ENCODE assay signal across 3 cellular contexts in genomic region chr11:1147792-1148191, GRCh38.
TF ChIP-seq lines count a peak whose summit lies in the region.

No MANE protein-coding gene starts in this region.

TF ChIP-seq in A549, 52 proteins besides CTCF, POLR2A, EP300 and RAD21:
- TF ChIP-seq HOXB5 (CRISPR knock-in tag; IDR thresholded peaks at IDR 0.05) (no peak), ZFP36 (IDR thresholded peaks at IDR 0.05; ENCODE audit: borderline replicate concordance, partially characterized antibody) (no peak), ZC3H11A (IDR thresholded peaks at IDR 0.05) (no peak), HEYL (CRISPR knock-in tag; IDR thresholded peaks at IDR 0.05) (no peak), NR3C1 (IDR thresholded peaks at IDR 0.05) (no peak), POLR2AphosphoS2 (conservative IDR thresholded peaks at IDR 0.05; ENCODE audit: low read length) (no peak), CHD4 (IDR thresholded peaks at IDR 0.05; ENCODE audit: borderline replicate concordance) (no peak), JUNB (IDR thresholded peaks at IDR 0.05) (no peak), FOXS1 (CRISPR knock-in tag; IDR thresholded peaks at IDR 0.05) (no peak), CBX2 (IDR thresholded peaks at IDR 0.05; ENCODE audit: borderline replicate concordance, low read depth) (no peak), NFE2L2 (conservative IDR thresholded peaks at IDR 0.05; ENCODE audit: low read length) (no peak), NPAS2 (CRISPR knock-in tag; IDR thresholded peaks at IDR 0.05; ENCODE audit: borderline replicate concordance) (no peak), FOSL2 (IDR thresholded peaks at IDR 0.05) (no peak), FOSL2 (CRISPR knock-in tag; IDR thresholded peaks at IDR 0.05) (no peak), HES2 (IDR thresholded peaks at IDR 0.05) (no peak), HOXA7 (CRISPR knock-in tag; IDR thresholded peaks at IDR 0.05) (no peak), PBX3 (IDR thresholded peaks at IDR 0.05) (no peak), JUN (IDR thresholded peaks at IDR 0.05) (no peak)
- TF ChIP-seq, protein P1, sequence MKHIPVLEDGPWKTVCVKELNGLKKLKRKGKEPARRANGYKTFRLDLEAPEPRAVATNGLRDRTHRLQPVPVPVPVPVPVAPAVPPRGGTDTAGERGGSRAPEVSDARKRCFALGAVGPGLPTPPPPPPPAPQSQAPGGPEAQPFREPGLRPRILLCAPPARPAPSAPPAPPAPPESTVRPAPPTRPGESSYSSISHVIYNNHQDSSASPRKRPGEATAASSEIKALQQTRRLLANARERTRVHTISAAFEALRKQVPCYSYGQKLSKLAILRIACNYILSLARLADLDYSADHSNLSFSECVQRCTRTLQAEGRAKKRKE (CRISPR knock-in tag; IDR thresholded peaks at IDR 0.05; ENCODE audit: low read depth) = no peak
- TF ChIP-seq, protein P2, sequence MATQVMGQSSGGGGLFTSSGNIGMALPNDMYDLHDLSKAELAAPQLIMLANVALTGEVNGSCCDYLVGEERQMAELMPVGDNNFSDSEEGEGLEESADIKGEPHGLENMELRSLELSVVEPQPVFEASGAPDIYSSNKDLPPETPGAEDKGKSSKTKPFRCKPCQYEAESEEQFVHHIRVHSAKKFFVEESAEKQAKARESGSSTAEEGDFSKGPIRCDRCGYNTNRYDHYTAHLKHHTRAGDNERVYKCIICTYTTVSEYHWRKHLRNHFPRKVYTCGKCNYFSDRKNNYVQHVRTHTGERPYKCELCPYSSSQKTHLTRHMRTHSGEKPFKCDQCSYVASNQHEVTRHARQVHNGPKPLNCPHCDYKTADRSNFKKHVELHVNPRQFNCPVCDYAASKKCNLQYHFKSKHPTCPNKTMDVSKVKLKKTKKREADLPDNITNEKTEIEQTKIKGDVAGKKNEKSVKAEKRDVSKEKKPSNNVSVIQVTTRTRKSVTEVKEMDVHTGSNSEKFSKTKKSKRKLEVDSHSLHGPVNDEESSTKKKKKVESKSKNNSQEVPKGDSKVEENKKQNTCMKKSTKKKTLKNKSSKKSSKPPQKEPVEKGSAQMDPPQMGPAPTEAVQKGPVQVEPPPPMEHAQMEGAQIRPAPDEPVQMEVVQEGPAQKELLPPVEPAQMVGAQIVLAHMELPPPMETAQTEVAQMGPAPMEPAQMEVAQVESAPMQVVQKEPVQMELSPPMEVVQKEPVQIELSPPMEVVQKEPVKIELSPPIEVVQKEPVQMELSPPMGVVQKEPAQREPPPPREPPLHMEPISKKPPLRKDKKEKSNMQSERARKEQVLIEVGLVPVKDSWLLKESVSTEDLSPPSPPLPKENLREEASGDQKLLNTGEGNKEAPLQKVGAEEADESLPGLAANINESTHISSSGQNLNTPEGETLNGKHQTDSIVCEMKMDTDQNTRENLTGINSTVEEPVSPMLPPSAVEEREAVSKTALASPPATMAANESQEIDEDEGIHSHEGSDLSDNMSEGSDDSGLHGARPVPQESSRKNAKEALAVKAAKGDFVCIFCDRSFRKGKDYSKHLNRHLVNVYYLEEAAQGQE (IDR thresholded peaks at IDR 0.05) = no peak

TF ChIP-seq in IMR-90, 13 proteins besides CTCF, POLR2A, EP300 and RAD21:
- TF ChIP-seq BHLHE40 (IDR thresholded peaks at IDR 0.05; ENCODE audit: low read depth, low read length) (no peak), CEBPB (IDR thresholded peaks at IDR 0.05; ENCODE audit: low read depth, low read length) (no peak), CHD1 (IDR thresholded peaks at IDR 0.05; ENCODE audit: low read depth, low read length) (no peak), SMC3 (IDR thresholded peaks at IDR 0.05; ENCODE audit: low read depth, low read length) (no peak), MAFK (IDR thresholded peaks at IDR 0.05; ENCODE audit: low read depth, low read length) (no peak), RCOR1 (IDR thresholded peaks at IDR 0.05; ENCODE audit: insufficient replicate concordance, low read length) (no peak), FOS (IDR thresholded peaks at IDR 0.05; ENCODE audit: low read depth, low read length) (no peak), NFE2L2 (IDR thresholded peaks at IDR 0.05; ENCODE audit: low read depth, low read length) (no peak), ELK1 (IDR thresholded peaks at IDR 0.05; ENCODE audit: borderline replicate concordance, low read depth, low read length) (no peak), RFX5 (IDR thresholded peaks at IDR 0.05; ENCODE audit: low read depth, low read length) (no peak), MAZ (IDR thresholded peaks at IDR 0.05; ENCODE audit: borderline replicate concordance, low read depth, low read length) (no peak), MXI1 (IDR thresholded peaks at IDR 0.05; ENCODE audit: borderline replicate concordance, low read depth, low read length) (no peak), USF2 (IDR thresholded peaks at IDR 0.05; ENCODE audit: low read depth, low read length) (no peak)
TF ChIP-seq in IMR-90: peak in this region for 0.

TF ChIP-seq in endothelial cell of umbilical vein, 7 proteins besides CTCF, POLR2A, EP300 and RAD21:
- TF ChIP-seq GATA2 (IDR thresholded peaks at IDR 0.05; ENCODE audit: insufficient read depth, insufficient read length, low read depth, low read length) (no peak), MYC (IDR thresholded peaks at IDR 0.05; ENCODE audit: low read depth, low read length) (no peak), FOS (IDR thresholded peaks at IDR 0.05; ENCODE audit: borderline replicate concordance, insufficient read depth, low read length) (no peak), EZH2 (IDR thresholded peaks at IDR 0.05; ENCODE audit: borderline replicate concordance, low read depth, low read length, severe bottlenecking) (no peak), JUN (IDR thresholded peaks at IDR 0.05; ENCODE audit: borderline replicate concordance, insufficient read depth, insufficient read length, low read depth) (no peak), POLR2AphosphoS5 (IDR thresholded peaks at IDR 0.05; ENCODE audit: insufficient read depth, low read depth, low read length) (no peak)
- TF ChIP-seq, protein P3, sequence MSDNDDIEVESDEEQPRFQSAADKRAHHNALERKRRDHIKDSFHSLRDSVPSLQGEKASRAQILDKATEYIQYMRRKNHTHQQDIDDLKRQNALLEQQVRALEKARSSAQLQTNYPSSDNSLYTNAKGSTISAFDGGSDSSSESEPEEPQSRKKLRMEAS (IDR thresholded peaks at IDR 0.05; ENCODE audit: insufficient read depth, insufficient read length) = no peak
